Comparison of ENCODE assay signal across 22 cellular contexts in the genomic region with DNA sequence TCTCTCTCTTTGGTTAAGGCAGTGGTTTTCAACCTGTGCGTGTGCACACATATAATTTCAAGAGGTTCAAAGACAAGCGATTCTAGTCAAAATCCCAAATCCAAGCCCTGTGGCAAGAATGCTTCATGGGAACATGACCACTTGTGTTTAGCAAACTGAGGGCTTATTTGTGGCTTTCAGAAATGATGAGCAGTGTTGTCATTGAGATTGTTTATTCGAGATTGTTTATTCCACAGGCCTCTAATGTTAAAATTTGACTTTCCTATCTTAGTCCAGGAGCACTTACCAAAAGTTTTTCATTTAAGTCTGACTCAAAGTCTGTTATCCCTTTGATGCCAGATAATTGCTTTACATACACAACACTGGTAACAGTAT.
"Had no signal": no experiment of that assay in that cellular context is flagged by ENCODE, and none has a peak within 500 bp of the region (broad histone marks: within the 10 kb centered on the region; RNA-seq: fewer than 3 reads in every experiment).

No MANE protein-coding gene starts in this region.

- ATAC-seq: effector memory CD8-positive, alpha-beta T cell; gastrocnemius medialis; heart right ventricle; left cardiac atrium; left lung; left ventricle myocardium superior; lower lobe of right lung; mucosa of descending colon; naive thymus-derived CD8-positive, alpha-beta T cell had no signal

- H3K27me3 ChIP-seq: colonic mucosa, esophagus squamous epithelium, gastrocnemius medialis, heart right ventricle, left lung had no signal

- H3K27ac ChIP-seq: colonic mucosa, epithelial cell of prostate, gastrocnemius medialis, heart right ventricle, left lung, lower lobe of right lung had no signal

- H3K4me1 ChIP-seq: colonic mucosa, gastrocnemius medialis had no signal

- H3K9me3 ChIP-seq: colonic mucosa, esophagus squamous epithelium, gastrocnemius medialis, heart right ventricle, left lung, lower lobe of right lung, mucosa of descending colon had no signal

- H3K4me3 ChIP-seq: colonic mucosa, esophagus squamous epithelium, gastrocnemius medialis, heart right ventricle, left lung, lower lobe of right lung, mucosa of descending colon had no signal

- H3K36me3 ChIP-seq: colonic mucosa, esophagus squamous epithelium, gastrocnemius medialis, heart right ventricle, left lung, lower lobe of right lung had no signal

- DNase-seq: colonic mucosa; cortex of kidney; effector CD8-positive, alpha-beta T cell; effector memory CD8-positive, alpha-beta T cell; endodermal cell; erythroblast; esophagus squamous epithelium; foreskin fibroblast; foreskin melanocyte; gastrocnemius medialis; glutamatergic neuron; head of caudate nucleus; heart right ventricle; hippocampal formation; left cardiac atrium; left lung; left ventricle myocardium superior; lower lobe of right lung; mucosa of descending colon; naive B cell; naive thymus-derived CD8-positive, alpha-beta T cell had no signal
